ENCODE assay signal across 9 cellular contexts in genomic region chr6:52984247-52984646, GRCh38. TPM values are rescaled to one million over a fixed set of nuclear protein-coding genes. Genes with fewer than 3 reads are reported as not detected.
DNase-seq lines count a peak whose midpoint lies in the region; ATAC-seq and TF ChIP-seq lines count a peak whose summit lies in the region.
"Had no signal": no experiment of that assay in that cellular context is flagged by ENCODE, and none has a peak within 500 bp of the region (broad histone marks: within the 10 kb centered on the region; RNA-seq: fewer than 3 reads in every experiment).

No MANE protein-coding gene starts in this region.

- H3K79me2 ChIP-seq in Loucy (ENCODE audit: insufficient read depth, low read length), result no peaks in the 10 kb centered on the region

- peaks cover 27% of the 10 kb centered on the region for H3K4me1 ChIP-seq in Loucy (ENCODE audit: insufficient read depth, low read length, poor library complexity, severe bottlenecking)

- no peaks in the 10 kb centered on the region for H3K9me3 Mint-ChIP-seq in MCF 10A (ENCODE audit: unreplicated experiment)

- H3K9me3 ChIP-seq in Loucy (ENCODE audit: insufficient read depth, low read depth, low read length), result no peaks in the 10 kb centered on the region
- H3K9me3 ChIP-seq: neutrophil had no signal

- H3K36me3 Mint-ChIP-seq in MCF 10A (ENCODE audit: insufficient read depth, unreplicated experiment), result peaks cover 24% of the 10 kb centered on the region

- DNase-seq in ELR (ENCODE audit: low read depth), result peak; percentile 4
- DNase-seq in central memory CD4-positive, alpha-beta T cell, result peak; percentile 76
- DNase-seq in DMS 273 (lab: John Stamatoyannopoulos, UW; ENCODE audit: unreplicated experiment), result no peak
- no peak for DNase-seq in NCI-H526 (lab: John Stamatoyannopoulos, UW)
- DNase-seq in left cardiac atrium, result no peak
- DNase-seq in MCF 10A (ENCODE audit: unreplicated experiment), result no peak

- no peaks in the 10 kb centered on the region for H3K36me3 ChIP-seq in Loucy (ENCODE audit: insufficient read depth, low read length)
- H3K36me3 ChIP-seq: neutrophil had no signal

- H2AFZ ChIP-seq in Loucy (ENCODE audit: low read length), result no peak overlapping the region

- CTCF ChIA-PET in MCF 10A (lab: Yijun Ruan, JAX), result interaction anchor here (0.8 to 1.2 kb wide), 2 partner anchors 11 to 169 kb away, joined by 3 to 4 read pairs; partner anchors contain the start of gene GSTA4

- TF ChIP-seq CTCF in Loucy (conservative IDR thresholded peaks at IDR 0.05; ENCODE audit: low read length) (no peak), MCF 10A (IDR thresholded peaks at IDR 0.05; ENCODE audit: unreplicated experiment) (no peak)

- no peak overlapping the region for H3K4me3 Mint-ChIP-seq in MCF 10A (ENCODE audit: unreplicated experiment)

- no peaks in the 10 kb centered on the region; the same call in 1 of the 2 replicates for H3F3A ChIP-seq in Loucy (ENCODE audit: low read depth)

- peak overlapping the region; percentile 50 for H3K4me3 ChIP-seq in Loucy (ENCODE audit: low read length, poor library complexity, severe bottlenecking)

- H3K4me1 Mint-ChIP-seq in MCF 10A (ENCODE audit: insufficient read depth, unreplicated experiment), result no peaks in the 10 kb centered on the region

- POLR2A ChIA-PET in MCF 10A (lab: Yijun Ruan, JAX), result interaction anchor here (0.6 to 1.4 kb wide), 3 partner anchors 9 to 107 kb away, joined by 3 to 6 read pairs (median 5); no protein-coding TSS in a partner anchor

- H3K27me3 ChIP-seq in Loucy (ENCODE audit: insufficient read depth, low read length, poor library complexity, severe bottlenecking), result peaks cover 44% of the 10 kb centered on the region

- no peaks in the 10 kb centered on the region for H3K9me2 ChIP-seq in Loucy (replicated peaks; ENCODE audit: low read depth, low read length)

- peak overlapping the region; percentile 72 for H3K4me2 ChIP-seq in Loucy (ENCODE audit: low read depth, low read length, poor library complexity, severe bottlenecking)

- BruUV-seq in MCF 10A (replicated peaks; lab: Mats Ljungman, UMichigan), result no TSS peak

- no peak overlapping the region for H3K27ac Mint-ChIP-seq in MCF 10A (ENCODE audit: low read depth, unreplicated experiment)

- ATAC-seq in GM21529 (IDR thresholded peaks at IDR 0.05; ENCODE audit: unreplicated experiment) (peak; percentile 81), left cardiac atrium (no peak)

- intact Hi-C loops in left cardiac atrium (cut with DNase I) (no loop called here), MCF 10A (cut with micrococcal nuclease) (no loop called here)

- no peaks in the 10 kb centered on the region for H4K20me1 ChIP-seq in Loucy (ENCODE audit: insufficient read depth, low read length, poor library complexity, severe bottlenecking)

- no peak overlapping the region for H3K9ac ChIP-seq in Loucy (ENCODE audit: low read depth, low read length, poor library complexity, severe bottlenecking)

- H3K27me3 Mint-ChIP-seq in MCF 10A (ENCODE audit: insufficient read depth, unreplicated experiment), result no peaks in the 10 kb centered on the region

RNA-seq across cellular contexts. Expression of gene GSTA4, which starts 10.8 kb away (rescaled TPM):
- total RNA-seq in left cardiac atrium, result 10 to 100 TPM; 10.3 to 12.1 TPM
- total RNA-seq in MCF 10A (2022), result 5.3 and 5.9 TPM in 2 replicates

Comparison
In these comparisons a context has a peak if more than half of its experiments do, and no peak if none do; other contexts are left out.
1. DNase-seq: peak in ELR (single experiment) and central memory CD4-positive, alpha-beta T cell (single experiment); none in DMS 273 (single experiment), NCI-H526 (0 of 2), left cardiac atrium (single experiment) and MCF 10A (single experiment).